Comparison of ENCODE assay signal across 9 cellular contexts in genomic region chr16:11175850-11176341, GRCh38.
DNase-seq lines count a peak whose midpoint lies in the region; ATAC-seq and TF ChIP-seq lines count a peak whose summit lies in the region.
"Had no signal": no experiment of that assay in that cellular context is flagged by ENCODE, and none has a peak within 500 bp of the region (broad histone marks: within the 10 kb centered on the region; RNA-seq: fewer than 3 reads in every experiment).

No MANE protein-coding gene starts in this region.

- ATAC-seq in GM18508 (IDR thresholded peaks at IDR 0.05; ENCODE audit: insufficient read depth, unreplicated experiment) (peak; percentile 41), GM21447 (IDR thresholded peaks at IDR 0.05; ENCODE audit: unreplicated experiment) (peak; percentile 52), HG03565 (IDR thresholded peaks at IDR 0.05; ENCODE audit: unreplicated experiment) (peak; percentile 37), GM21786 (IDR thresholded peaks at IDR 0.05; ENCODE audit: unreplicated experiment) (no peak)
- ATAC-seq in naive thymus-derived CD4-positive, alpha-beta T cell = no peak

- H3K27me3 ChIP-seq in naive thymus-derived CD4-positive, alpha-beta T cell (ENCODE audit: control insufficient read depth in 2 of 2, insufficient read depth in 2 of 2, low read length in 2 of 2) = no peaks in the 10 kb centered on the region
- H3K27me3 ChIP-seq: esophagus squamous epithelium had no signal

- no peaks in the 10 kb centered on the region for H3K9me3 Mint-ChIP-seq in naive thymus-derived CD4-positive, alpha-beta T cell
- no peaks in the 10 kb centered on the region for H3K9me3 Mint-ChIP-seq in Calu3 (ENCODE audit: low read depth, unreplicated experiment)

- H3K4me1 ChIP-seq in naive thymus-derived CD4-positive, alpha-beta T cell (ENCODE audit: control insufficient read depth in 2 of 2, insufficient read depth in 2 of 2, low read length in 2 of 2) = no peaks in the 10 kb centered on the region

- H3K36me3 Mint-ChIP-seq in naive thymus-derived CD4-positive, alpha-beta T cell = peaks cover 6 to 53% (median 30%) of the 10 kb centered on the region in 5 donors
- peaks cover 9% of the 10 kb centered on the region for H3K36me3 Mint-ChIP-seq in Calu3 (ENCODE audit: insufficient read depth, unreplicated experiment)

- peaks cover 4 to 52% (median 13%) of the 10 kb centered on the region in 7 donors for H3K4me1 Mint-ChIP-seq in naive thymus-derived CD4-positive, alpha-beta T cell
- H3K4me1 Mint-ChIP-seq in Calu3 (ENCODE audit: low read depth, unreplicated experiment) = no peaks in the 10 kb centered on the region

- H3K27ac Mint-ChIP-seq in naive thymus-derived CD4-positive, alpha-beta T cell = peak overlapping the region in 7 of 9 donors; percentile 15 to 78 (median 51)
- no peak overlapping the region for H3K27ac Mint-ChIP-seq in Calu3 (ENCODE audit: unreplicated experiment)

- H3K36me3 ChIP-seq in naive thymus-derived CD4-positive, alpha-beta T cell (ENCODE audit: control insufficient read depth in 2 of 3, insufficient read depth in 3 of 3, low read length in 3 of 3) = peaks cover 0 to 46% (median 0%) of the 10 kb centered on the region in 3 experiments

- no peak for TF ChIP-seq CTCF in Calu3 (IDR thresholded peaks at IDR 0.05; ENCODE audit: unreplicated experiment)

- CTCF ChIA-PET in naive thymus-derived CD4-positive, alpha-beta T cell (lab: Charles Lee) = no interaction called here
- CTCF ChIA-PET in Calu3 (lab: Charles Lee) = no interaction called here

- DNase-seq in naive thymus-derived CD4-positive, alpha-beta T cell = peak in 1 of 9 donors; percentile 35
- DNase-seq in iPS-NIHi11 (ENCODE audit: low spot score) (no peak), Calu3 (no peak)
- no peak for DNase-seq in effector CD4-positive, alpha-beta T cell
- DNase-seq: esophagus squamous epithelium had no signal

- intact Hi-C loops in naive thymus-derived CD4-positive, alpha-beta T cell (cut with micrococcal nuclease) = no loop called here
- intact Hi-C loops in Calu3 (cut with micrococcal nuclease; ENCODE audit: unreplicated experiment) = no loop called here

- no peak overlapping the region for H3K27ac ChIP-seq in naive thymus-derived CD4-positive, alpha-beta T cell (ENCODE audit: low read depth, low read length)

- no TSS peak for BruUV-seq in Calu3 (replicated peaks; lab: Mats Ljungman, UMichigan)

- POLR2A ChIA-PET in naive thymus-derived CD4-positive, alpha-beta T cell (lab: Charles Lee) = no interaction called here

- H3K4me3 Mint-ChIP-seq in naive thymus-derived CD4-positive, alpha-beta T cell = peak overlapping the region in 1 of 10 donors; percentile 21
- no peak overlapping the region for H3K4me3 Mint-ChIP-seq in Calu3 (ENCODE audit: low read depth, unreplicated experiment)

- H3K9me3 ChIP-seq in naive thymus-derived CD4-positive, alpha-beta T cell (ENCODE audit: control insufficient read depth in 2 of 3, low read length in 3 of 3) = no peaks in the 10 kb centered on the region
- H3K9me3 ChIP-seq: esophagus squamous epithelium had no signal

- H3K27me3 Mint-ChIP-seq in naive thymus-derived CD4-positive, alpha-beta T cell = no peaks in the 10 kb centered on the region
- no peaks in the 10 kb centered on the region for H3K27me3 Mint-ChIP-seq in Calu3 (ENCODE audit: unreplicated experiment)

- H3K4me3 ChIP-seq in naive thymus-derived CD4-positive, alpha-beta T cell (ENCODE audit: low read length) = no peak overlapping the region
- H3K4me3 ChIP-seq: esophagus squamous epithelium had no signal

Comparison
In these comparisons a context has a peak if more than half of its experiments do, and no peak if none do; other contexts are left out.
1. ATAC-seq: peak in GM18508 (single experiment), GM21447 (single experiment) and HG03565 (single experiment); none in naive thymus-derived CD4-positive, alpha-beta T cell (single experiment) and GM21786 (single experiment).